Comparison of ENCODE assay signal across 1 cellular context in genomic region chr19:10643968-10644290, GRCh38.
TF ChIP-seq lines count a peak whose summit lies in the region.

No MANE protein-coding gene starts in this region.

TF ChIP-seq in GM23338, 12 proteins besides CTCF, POLR2A, EP300 and RAD21 (continued from another document):
- TF ChIP-seq, protein P1, sequence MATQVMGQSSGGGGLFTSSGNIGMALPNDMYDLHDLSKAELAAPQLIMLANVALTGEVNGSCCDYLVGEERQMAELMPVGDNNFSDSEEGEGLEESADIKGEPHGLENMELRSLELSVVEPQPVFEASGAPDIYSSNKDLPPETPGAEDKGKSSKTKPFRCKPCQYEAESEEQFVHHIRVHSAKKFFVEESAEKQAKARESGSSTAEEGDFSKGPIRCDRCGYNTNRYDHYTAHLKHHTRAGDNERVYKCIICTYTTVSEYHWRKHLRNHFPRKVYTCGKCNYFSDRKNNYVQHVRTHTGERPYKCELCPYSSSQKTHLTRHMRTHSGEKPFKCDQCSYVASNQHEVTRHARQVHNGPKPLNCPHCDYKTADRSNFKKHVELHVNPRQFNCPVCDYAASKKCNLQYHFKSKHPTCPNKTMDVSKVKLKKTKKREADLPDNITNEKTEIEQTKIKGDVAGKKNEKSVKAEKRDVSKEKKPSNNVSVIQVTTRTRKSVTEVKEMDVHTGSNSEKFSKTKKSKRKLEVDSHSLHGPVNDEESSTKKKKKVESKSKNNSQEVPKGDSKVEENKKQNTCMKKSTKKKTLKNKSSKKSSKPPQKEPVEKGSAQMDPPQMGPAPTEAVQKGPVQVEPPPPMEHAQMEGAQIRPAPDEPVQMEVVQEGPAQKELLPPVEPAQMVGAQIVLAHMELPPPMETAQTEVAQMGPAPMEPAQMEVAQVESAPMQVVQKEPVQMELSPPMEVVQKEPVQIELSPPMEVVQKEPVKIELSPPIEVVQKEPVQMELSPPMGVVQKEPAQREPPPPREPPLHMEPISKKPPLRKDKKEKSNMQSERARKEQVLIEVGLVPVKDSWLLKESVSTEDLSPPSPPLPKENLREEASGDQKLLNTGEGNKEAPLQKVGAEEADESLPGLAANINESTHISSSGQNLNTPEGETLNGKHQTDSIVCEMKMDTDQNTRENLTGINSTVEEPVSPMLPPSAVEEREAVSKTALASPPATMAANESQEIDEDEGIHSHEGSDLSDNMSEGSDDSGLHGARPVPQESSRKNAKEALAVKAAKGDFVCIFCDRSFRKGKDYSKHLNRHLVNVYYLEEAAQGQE (IDR thresholded peaks at IDR 0.05; ENCODE audit: unreplicated experiment), result no peak
